10 cellular contexts compared by ENCODE assay signal in the genomic region with DNA sequence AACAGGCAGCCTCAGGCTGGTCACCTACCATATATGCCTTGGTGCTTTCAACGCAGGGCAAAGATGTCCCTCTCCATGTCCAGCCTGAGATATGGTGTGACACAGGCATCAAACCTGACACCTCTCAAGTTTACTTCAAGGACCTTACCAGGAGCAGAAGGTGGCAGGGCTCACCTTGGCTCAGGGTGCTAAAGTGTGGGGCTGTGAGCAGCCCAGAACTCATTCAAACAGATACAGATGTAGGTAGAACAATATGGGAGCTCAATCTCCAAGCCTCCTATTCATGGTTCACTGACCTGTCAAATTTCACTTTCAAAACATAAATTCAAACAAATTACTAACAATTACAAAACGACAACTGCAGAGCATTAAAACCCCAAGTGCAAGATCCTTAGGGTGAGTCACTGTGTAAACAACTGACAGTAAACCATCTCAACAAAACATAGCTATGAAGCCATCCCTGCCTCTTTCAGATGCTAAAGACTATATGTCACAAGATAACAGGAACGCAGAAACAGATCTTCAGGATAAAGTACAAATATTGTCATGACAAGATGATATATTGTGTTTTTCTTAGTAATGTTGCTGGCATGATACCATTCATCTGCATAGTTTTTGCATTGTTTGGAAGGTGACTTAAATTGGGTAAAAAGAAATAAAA.
DNase-seq lines count a peak whose midpoint lies in the region; ATAC-seq lines count a peak whose summit lies in the region.
"Had no signal": no experiment of that assay in that cellular context is flagged by ENCODE, and none has a peak within 500 bp of the region (broad histone marks: within the 10 kb centered on the region; RNA-seq: fewer than 3 reads in every experiment).

No MANE protein-coding gene starts in this region.

- peak; percentile 41 for ATAC-seq in GM21576 (IDR thresholded peaks at IDR 0.05; ENCODE audit: unreplicated experiment)
- ATAC-seq in GM18498 (IDR thresholded peaks at IDR 0.05; ENCODE audit: unreplicated experiment) = no peak
- ATAC-seq in HG03521 (IDR thresholded peaks at IDR 0.05; ENCODE audit: unreplicated experiment) = no peak
- ATAC-seq: activated naive CD4-positive, alpha-beta T cell treated with anti-CD3 and anti-CD28 coated beads, Interleukin-2, amount 50 U/mL, for 72 hours had no signal

- peak; percentile 82 for DNase-seq in DMS53 (lab: John Stamatoyannopoulos, UW)
- DNase-seq in NCI-H69 (lab: John Stamatoyannopoulos, UW) = peak; percentile 61
- peak; percentile 1 for DNase-seq in fibroblast of the conjunctiva (ENCODE audit: low read depth)
- no peak for DNase-seq in NCI-H1105 (lab: John Stamatoyannopoulos, UW)
- DNase-seq in iPS-NIHi11 (ENCODE audit: low spot score) = no peak
- DNase-seq: activated CD4-positive, alpha-beta T cell treated with anti-CD3 and anti-CD28 coated beads for 1 hour had no signal

Comparison
In these comparisons a context has a peak if more than half of its experiments do, and no peak if none do; other contexts are left out.
1. DNase-seq: peak in DMS53 (single experiment), NCI-H69 (single experiment) and fibroblast of the conjunctiva (single experiment); none in NCI-H1105 (single experiment) and iPS-NIHi11 (single experiment).